In the genomic region with DNA sequence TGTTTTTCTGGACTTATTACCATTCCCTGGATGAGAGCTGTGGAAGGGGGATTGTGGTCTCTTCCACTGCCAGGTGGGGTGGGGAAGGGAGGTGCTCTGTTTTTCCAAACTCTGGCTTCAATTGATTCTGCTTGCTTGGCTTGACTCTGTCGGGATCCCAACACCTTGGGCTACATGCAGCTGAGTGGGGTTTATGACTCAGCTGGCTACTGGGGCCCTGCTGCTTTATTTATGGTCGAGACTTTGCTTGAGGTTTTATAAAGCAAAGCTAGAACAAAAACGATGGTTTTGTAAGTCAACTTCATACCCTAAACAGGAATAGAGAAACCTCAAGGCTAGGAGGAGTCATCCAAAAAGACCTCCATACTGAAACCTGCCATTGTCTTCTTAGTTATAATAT, we compare ENCODE assay signal across 1 cellular context.
A peak's percentile ranks its signal among the peaks of the same experiment; 100 is the strongest.
TF ChIP-seq lines count a peak whose summit lies in the region.

No MANE protein-coding gene starts in this region.

TF ChIP-seq in GM12878, 131 proteins besides CTCF, POLR2A, EP300 and RAD21 (continued from another document and continues in another):
- TF ChIP-seq, protein P1, sequence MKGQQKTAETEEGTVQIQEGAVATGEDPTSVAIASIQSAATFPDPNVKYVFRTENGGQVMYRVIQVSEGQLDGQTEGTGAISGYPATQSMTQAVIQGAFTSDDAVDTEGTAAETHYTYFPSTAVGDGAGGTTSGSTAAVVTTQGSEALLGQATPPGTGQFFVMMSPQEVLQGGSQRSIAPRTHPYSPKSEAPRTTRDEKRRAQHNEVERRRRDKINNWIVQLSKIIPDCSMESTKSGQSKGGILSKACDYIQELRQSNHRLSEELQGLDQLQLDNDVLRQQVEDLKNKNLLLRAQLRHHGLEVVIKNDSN (IDR thresholded peaks at IDR 0.05; ENCODE audit: borderline replicate concordance, extremely low read length, insufficient read depth, low read depth, low read length): no peak
- TF ChIP-seq, protein P2, sequence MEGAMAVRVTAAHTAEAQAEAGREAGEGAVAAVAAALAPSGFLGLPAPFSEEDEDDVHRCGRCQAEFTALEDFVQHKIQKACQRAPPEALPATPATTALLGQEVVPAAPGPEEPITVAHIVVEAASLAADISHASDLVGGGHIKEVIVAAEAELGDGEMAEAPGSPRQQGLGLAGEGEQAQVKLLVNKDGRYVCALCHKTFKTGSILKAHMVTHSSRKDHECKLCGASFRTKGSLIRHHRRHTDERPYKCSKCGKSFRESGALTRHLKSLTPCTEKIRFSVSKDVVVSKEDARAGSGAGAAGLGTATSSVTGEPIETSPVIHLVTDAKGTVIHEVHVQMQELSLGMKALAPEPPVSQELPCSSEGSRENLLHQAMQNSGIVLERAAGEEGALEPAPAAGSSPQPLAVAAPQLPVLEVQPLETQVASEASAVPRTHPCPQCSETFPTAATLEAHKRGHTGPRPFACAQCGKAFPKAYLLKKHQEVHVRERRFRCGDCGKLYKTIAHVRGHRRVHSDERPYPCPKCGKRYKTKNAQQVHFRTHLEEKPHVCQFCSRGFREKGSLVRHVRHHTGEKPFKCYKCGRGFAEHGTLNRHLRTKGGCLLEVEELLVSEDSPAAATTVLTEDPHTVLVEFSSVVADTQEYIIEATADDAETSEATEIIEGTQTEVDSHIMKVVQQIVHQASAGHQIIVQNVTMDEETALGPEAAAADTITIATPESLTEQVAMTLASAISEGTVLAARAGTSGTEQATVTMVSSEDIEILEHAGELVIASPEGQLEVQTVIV (IDR thresholded peaks at IDR 0.05; ENCODE audit: borderline replicate concordance, partially characterized antibody): no peak
- TF ChIP-seq ZNF384 (IDR thresholded peaks at IDR 0.05; ENCODE audit: borderline replicate concordance, low read depth, low read length) (no peak), CHD2 (IDR thresholded peaks at IDR 0.05; ENCODE audit: borderline replicate concordance, low read depth, low read length) (peak; percentile 10; the same call in 1 of the 2 replicates), SREBF2 (IDR thresholded peaks at IDR 0.05; ENCODE audit: low read length) (no peak), KDM1A (IDR thresholded peaks at IDR 0.05; ENCODE audit: borderline replicate concordance) (no peak), NFXL1 (IDR thresholded peaks at IDR 0.05; ENCODE audit: borderline replicate concordance) (no peak), EZH2 (IDR thresholded peaks at IDR 0.05; ENCODE audit: borderline replicate concordance, control insufficient read depth, low read depth, low read length) (no peak), ZSCAN29 (IDR thresholded peaks at IDR 0.05) (no peak), WRNIP1 (IDR thresholded peaks at IDR 0.05; ENCODE audit: borderline replicate concordance, low read depth, low read length) (no peak), POU2F2 (IDR thresholded peaks at IDR 0.05; ENCODE audit: borderline replicate concordance, low read depth, low read length) (no peak; the same call in 2 of the 3 replicates)
- TF ChIP-seq, protein P3, sequence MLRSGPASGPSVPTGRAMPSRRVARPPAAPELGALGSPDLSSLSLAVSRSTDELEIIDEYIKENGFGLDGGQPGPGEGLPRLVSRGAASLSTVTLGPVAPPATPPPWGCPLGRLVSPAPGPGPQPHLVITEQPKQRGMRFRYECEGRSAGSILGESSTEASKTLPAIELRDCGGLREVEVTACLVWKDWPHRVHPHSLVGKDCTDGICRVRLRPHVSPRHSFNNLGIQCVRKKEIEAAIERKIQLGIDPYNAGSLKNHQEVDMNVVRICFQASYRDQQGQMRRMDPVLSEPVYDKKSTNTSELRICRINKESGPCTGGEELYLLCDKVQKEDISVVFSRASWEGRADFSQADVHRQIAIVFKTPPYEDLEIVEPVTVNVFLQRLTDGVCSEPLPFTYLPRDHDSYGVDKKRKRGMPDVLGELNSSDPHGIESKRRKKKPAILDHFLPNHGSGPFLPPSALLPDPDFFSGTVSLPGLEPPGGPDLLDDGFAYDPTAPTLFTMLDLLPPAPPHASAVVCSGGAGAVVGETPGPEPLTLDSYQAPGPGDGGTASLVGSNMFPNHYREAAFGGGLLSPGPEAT (IDR thresholded peaks at IDR 0.05; ENCODE audit: low read depth): 0 out of 2 replicates have a peak, but pooled peaks have one; percentile 40
- TF ChIP-seq, protein P4, sequence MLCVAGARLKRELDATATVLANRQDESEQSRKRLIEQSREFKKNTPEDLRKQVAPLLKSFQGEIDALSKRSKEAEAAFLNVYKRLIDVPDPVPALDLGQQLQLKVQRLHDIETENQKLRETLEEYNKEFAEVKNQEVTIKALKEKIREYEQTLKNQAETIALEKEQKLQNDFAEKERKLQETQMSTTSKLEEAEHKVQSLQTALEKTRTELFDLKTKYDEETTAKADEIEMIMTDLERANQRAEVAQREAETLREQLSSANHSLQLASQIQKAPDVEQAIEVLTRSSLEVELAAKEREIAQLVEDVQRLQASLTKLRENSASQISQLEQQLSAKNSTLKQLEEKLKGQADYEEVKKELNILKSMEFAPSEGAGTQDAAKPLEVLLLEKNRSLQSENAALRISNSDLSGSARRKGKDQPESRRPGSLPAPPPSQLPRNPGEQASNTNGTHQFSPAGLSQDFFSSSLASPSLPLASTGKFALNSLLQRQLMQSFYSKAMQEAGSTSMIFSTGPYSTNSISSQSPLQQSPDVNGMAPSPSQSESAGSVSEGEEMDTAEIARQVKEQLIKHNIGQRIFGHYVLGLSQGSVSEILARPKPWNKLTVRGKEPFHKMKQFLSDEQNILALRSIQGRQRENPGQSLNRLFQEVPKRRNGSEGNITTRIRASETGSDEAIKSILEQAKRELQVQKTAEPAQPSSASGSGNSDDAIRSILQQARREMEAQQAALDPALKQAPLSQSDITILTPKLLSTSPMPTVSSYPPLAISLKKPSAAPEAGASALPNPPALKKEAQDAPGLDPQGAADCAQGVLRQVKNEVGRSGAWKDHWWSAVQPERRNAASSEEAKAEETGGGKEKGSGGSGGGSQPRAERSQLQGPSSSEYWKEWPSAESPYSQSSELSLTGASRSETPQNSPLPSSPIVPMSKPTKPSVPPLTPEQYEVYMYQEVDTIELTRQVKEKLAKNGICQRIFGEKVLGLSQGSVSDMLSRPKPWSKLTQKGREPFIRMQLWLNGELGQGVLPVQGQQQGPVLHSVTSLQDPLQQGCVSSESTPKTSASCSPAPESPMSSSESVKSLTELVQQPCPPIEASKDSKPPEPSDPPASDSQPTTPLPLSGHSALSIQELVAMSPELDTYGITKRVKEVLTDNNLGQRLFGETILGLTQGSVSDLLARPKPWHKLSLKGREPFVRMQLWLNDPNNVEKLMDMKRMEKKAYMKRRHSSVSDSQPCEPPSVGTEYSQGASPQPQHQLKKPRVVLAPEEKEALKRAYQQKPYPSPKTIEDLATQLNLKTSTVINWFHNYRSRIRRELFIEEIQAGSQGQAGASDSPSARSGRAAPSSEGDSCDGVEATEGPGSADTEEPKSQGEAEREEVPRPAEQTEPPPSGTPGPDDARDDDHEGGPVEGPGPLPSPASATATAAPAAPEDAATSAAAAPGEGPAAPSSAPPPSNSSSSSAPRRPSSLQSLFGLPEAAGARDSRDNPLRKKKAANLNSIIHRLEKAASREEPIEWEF (IDR thresholded peaks at IDR 0.05; ENCODE audit: insufficient replicate concordance, low read depth, low read length): no peak
- TF ChIP-seq, protein P5, sequence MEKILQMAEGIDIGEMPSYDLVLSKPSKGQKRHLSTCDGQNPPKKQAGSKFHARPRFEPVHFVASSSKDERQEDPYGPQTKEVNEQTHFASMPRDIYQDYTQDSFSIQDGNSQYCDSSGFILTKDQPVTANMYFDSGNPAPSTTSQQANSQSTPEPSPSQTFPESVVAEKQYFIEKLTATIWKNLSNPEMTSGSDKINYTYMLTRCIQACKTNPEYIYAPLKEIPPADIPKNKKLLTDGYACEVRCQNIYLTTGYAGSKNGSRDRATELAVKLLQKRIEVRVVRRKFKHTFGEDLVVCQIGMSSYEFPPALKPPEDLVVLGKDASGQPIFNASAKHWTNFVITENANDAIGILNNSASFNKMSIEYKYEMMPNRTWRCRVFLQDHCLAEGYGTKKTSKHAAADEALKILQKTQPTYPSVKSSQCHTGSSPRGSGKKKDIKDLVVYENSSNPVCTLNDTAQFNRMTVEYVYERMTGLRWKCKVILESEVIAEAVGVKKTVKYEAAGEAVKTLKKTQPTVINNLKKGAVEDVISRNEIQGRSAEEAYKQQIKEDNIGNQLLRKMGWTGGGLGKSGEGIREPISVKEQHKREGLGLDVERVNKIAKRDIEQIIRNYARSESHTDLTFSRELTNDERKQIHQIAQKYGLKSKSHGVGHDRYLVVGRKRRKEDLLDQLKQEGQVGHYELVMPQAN (conservative IDR thresholded peaks at IDR 0.05): no peak
- TF ChIP-seq, protein P6, sequence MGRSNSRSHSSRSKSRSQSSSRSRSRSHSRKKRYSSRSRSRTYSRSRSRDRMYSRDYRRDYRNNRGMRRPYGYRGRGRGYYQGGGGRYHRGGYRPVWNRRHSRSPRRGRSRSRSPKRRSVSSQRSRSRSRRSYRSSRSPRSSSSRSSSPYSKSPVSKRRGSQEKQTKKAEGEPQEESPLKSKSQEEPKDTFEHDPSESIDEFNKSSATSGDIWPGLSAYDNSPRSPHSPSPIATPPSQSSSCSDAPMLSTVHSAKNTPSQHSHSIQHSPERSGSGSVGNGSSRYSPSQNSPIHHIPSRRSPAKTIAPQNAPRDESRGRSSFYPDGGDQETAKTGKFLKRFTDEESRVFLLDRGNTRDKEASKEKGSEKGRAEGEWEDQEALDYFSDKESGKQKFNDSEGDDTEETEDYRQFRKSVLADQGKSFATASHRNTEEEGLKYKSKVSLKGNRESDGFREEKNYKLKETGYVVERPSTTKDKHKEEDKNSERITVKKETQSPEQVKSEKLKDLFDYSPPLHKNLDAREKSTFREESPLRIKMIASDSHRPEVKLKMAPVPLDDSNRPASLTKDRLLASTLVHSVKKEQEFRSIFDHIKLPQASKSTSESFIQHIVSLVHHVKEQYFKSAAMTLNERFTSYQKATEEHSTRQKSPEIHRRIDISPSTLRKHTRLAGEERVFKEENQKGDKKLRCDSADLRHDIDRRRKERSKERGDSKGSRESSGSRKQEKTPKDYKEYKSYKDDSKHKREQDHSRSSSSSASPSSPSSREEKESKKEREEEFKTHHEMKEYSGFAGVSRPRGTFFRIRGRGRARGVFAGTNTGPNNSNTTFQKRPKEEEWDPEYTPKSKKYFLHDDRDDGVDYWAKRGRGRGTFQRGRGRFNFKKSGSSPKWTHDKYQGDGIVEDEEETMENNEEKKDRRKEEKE (IDR thresholded peaks at IDR 0.05): no peak
- TF ChIP-seq, protein P7, sequence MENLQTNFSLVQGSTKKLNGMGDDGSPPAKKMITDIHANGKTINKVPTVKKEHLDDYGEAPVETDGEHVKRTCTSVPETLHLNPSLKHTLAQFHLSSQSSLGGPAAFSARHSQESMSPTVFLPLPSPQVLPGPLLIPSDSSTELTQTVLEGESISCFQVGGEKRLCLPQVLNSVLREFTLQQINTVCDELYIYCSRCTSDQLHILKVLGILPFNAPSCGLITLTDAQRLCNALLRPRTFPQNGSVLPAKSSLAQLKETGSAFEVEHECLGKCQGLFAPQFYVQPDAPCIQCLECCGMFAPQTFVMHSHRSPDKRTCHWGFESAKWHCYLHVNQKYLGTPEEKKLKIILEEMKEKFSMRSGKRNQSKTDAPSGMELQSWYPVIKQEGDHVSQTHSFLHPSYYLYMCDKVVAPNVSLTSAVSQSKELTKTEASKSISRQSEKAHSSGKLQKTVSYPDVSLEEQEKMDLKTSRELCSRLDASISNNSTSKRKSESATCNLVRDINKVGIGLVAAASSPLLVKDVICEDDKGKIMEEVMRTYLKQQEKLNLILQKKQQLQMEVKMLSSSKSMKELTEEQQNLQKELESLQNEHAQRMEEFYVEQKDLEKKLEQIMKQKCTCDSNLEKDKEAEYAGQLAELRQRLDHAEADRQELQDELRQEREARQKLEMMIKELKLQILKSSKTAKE (IDR thresholded peaks at IDR 0.05; ENCODE audit: low read depth, poor library complexity, severe bottlenecking): peak; percentile 27
- TF ChIP-seq, protein P8, sequence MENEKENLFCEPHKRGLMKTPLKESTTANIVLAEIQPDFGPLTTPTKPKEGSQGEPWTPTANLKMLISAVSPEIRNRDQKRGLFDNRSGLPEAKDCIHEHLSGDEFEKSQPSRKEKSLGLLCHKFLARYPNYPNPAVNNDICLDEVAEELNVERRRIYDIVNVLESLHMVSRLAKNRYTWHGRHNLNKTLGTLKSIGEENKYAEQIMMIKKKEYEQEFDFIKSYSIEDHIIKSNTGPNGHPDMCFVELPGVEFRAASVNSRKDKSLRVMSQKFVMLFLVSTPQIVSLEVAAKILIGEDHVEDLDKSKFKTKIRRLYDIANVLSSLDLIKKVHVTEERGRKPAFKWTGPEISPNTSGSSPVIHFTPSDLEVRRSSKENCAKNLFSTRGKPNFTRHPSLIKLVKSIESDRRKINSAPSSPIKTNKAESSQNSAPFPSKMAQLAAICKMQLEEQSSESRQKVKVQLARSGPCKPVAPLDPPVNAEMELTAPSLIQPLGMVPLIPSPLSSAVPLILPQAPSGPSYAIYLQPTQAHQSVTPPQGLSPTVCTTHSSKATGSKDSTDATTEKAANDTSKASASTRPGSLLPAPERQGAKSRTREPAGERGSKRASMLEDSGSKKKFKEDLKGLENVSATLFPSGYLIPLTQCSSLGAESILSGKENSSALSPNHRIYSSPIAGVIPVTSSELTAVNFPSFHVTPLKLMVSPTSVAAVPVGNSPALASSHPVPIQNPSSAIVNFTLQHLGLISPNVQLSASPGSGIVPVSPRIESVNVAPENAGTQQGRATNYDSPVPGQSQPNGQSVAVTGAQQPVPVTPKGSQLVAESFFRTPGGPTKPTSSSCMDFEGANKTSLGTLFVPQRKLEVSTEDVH (IDR thresholded peaks at IDR 0.05; ENCODE audit: low read depth, partially characterized antibody): no peak
- TF ChIP-seq, protein P9, sequence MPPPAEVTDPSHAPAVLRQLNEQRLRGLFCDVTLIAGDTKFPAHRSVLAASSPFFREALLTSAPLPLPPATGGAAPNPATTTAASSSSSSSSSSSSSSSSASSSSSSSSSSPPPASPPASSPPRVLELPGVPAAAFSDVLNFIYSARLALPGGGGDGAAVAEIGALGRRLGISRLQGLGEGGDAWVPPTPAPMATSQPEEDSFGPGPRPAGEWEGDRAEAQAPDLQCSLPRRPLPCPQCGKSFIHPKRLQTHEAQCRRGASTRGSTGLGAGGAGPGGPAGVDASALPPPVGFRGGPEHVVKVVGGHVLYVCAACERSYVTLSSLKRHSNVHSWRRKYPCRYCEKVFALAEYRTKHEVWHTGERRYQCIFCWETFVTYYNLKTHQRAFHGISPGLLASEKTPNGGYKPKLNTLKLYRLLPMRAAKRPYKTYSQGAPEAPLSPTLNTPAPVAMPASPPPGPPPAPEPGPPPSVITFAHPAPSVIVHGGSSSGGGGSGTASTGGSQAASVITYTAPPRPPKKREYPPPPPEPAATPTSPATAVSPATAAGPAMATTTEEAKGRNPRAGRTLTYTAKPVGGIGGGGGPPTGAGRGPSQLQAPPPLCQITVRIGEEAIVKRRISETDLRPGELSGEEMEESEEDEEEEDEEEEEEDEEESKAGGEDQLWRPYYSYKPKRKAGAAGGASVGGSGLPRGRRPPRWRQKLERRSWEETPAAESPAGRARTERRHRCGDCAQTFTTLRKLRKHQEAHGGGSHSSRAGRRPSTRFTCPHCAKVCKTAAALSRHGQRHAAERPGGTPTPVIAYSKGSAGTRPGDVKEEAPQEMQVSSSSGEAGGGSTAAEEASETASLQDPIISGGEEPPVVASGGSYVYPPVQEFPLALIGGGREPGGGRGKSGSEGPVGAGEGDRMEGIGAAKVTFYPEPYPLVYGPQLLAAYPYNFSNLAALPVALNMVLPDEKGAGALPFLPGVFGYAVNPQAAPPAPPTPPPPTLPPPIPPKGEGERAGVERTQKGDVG (CRISPR knock-in tag; IDR thresholded peaks at IDR 0.05): no peak
- TF ChIP-seq, protein P10, sequence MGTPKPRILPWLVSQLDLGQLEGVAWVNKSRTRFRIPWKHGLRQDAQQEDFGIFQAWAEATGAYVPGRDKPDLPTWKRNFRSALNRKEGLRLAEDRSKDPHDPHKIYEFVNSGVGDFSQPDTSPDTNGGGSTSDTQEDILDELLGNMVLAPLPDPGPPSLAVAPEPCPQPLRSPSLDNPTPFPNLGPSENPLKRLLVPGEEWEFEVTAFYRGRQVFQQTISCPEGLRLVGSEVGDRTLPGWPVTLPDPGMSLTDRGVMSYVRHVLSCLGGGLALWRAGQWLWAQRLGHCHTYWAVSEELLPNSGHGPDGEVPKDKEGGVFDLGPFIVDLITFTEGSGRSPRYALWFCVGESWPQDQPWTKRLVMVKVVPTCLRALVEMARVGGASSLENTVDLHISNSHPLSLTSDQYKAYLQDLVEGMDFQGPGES (IDR thresholded peaks at IDR 0.05): no peak
